ENCODE assay signal across 14 cellular contexts in the genomic region with DNA sequence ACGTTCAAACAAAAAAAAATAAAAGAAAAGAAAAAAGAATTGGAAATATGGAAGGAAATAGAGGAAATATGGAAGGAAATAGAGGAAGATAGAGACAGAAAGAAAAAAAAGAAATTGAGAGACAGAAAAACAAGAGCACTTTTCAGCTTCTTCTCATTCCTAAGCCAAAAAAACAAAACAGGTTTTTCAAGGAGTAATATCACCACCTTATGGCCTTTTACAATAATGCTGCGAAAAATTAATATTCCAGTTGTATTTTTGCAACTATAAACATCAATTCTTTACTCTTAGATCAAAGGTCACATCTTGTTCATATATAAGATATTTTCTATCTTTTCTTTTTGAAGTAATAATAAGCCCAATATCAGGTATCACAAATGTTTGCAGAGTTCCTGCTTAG.
DNase-seq lines count a peak whose midpoint lies in the region; ATAC-seq, FAIRE-seq and TF ChIP-seq lines count a peak whose summit lies in the region.
"Had no signal": no experiment of that assay in that cellular context is flagged by ENCODE, and none has a peak within 500 bp of the region (broad histone marks: within the 10 kb centered on the region; RNA-seq: fewer than 3 reads in every experiment).

No MANE protein-coding gene starts in this region.

- H3K4me1 ChIP-seq in MM.1S (ENCODE audit: low read length), result no peaks in the 10 kb centered on the region

- no peak overlapping the region for H3K27ac ChIP-seq in MM.1S (ENCODE audit: low read length)
- H3K27ac ChIP-seq in neural cell (ENCODE audit: low read length), result no peak overlapping the region
- H3K27ac ChIP-seq in substantia nigra (ENCODE audit: low read depth, low read length, poor library complexity, severe bottlenecking), result no peak overlapping the region

- no peak overlapping the region for H3K9ac ChIP-seq in MM.1S (ENCODE audit: low read length)
- no peak overlapping the region for H3K9ac ChIP-seq in neural cell (ENCODE audit: low read length)

- FAIRE-seq in bronchial epithelial cell (lab: Jason Lieb, UNC), result no peak

- H3K36me3 ChIP-seq in MM.1S (replicated peaks; ENCODE audit: insufficient read depth, low read length), result no peaks in the 10 kb centered on the region
- no peaks in the 10 kb centered on the region for H3K36me3 ChIP-seq in bronchial epithelial cell (ENCODE audit: control insufficient read depth, insufficient read depth, low read length)
- no peaks in the 10 kb centered on the region for H3K36me3 ChIP-seq in neural cell (ENCODE audit: insufficient read depth, low read length)

- H3F3A ChIP-seq in MM.1S (ENCODE audit: insufficient read depth, low read length) (no peaks in the 10 kb centered on the region), neural cell (ENCODE audit: insufficient read depth, low read length, poor library complexity, severe bottlenecking) (no peaks in the 10 kb centered on the region)

- no peaks in the 10 kb centered on the region for H3K27me3 ChIP-seq in MM.1S (replicated peaks; ENCODE audit: insufficient read depth, low read length)
- no peaks in the 10 kb centered on the region for H3K27me3 ChIP-seq in bronchial epithelial cell (ENCODE audit: control insufficient read depth, insufficient read depth, low read length)
- H3K27me3 ChIP-seq in neural cell (ENCODE audit: insufficient read depth, low read depth, low read length), result no peaks in the 10 kb centered on the region

- H3K4me2 ChIP-seq in MM.1S (ENCODE audit: low read depth, low read length), result no peak overlapping the region
- H3K4me2 ChIP-seq in neural cell (ENCODE audit: low read length), result no peak overlapping the region

- H3K9me2 ChIP-seq in MM.1S (replicated peaks; ENCODE audit: insufficient read depth, low read length) (no peaks in the 10 kb centered on the region), neural cell (ENCODE audit: insufficient read depth, low read length) (no peaks in the 10 kb centered on the region)

- ATAC-seq in HG03159 (IDR thresholded peaks at IDR 0.05; ENCODE audit: unreplicated experiment), result no peak
- ATAC-seq: esophagus mucosa; natural killer cell treated with Interleukin-12 subunit alpha and Interleukin-12 subunit beta and Interleukin-15 and Interleukin-18, amount 100 ng/mL, for 72 hours; stimulated activated effector memory CD8-positive, alpha-beta T cell treated with anti-CD3 and anti-CD28 coated beads, Interleukin-12 subunit alpha, Interleukin-12 subunit beta, amount 100 ng/mL, for 72 hours had no signal

- H3K79me2 ChIP-seq in MM.1S (ENCODE audit: low read length), result no peaks in the 10 kb centered on the region
- peaks cover 9% of the 10 kb centered on the region for H3K79me2 ChIP-seq in neural cell (replicated peaks; ENCODE audit: insufficient read depth, low read length)

- H4K20me1 ChIP-seq in MM.1S (ENCODE audit: insufficient read depth, low read length) (no peaks in the 10 kb centered on the region), neural cell (ENCODE audit: insufficient read depth) (no peaks in the 10 kb centered on the region)

- no peak overlapping the region for H2AFZ ChIP-seq in MM.1S (ENCODE audit: low read length)
- no peak overlapping the region for H2AFZ ChIP-seq in neural cell (ENCODE audit: low read depth, low read length)

- no peak overlapping the region for H3K4me3 ChIP-seq in MM.1S (ENCODE audit: low read length)
- no peak overlapping the region for H3K4me3 ChIP-seq in bronchial epithelial cell (ENCODE audit: low read depth, low read length)
- H3K4me3 ChIP-seq in neural cell (ENCODE audit: low read length), result no peak overlapping the region

- TF ChIP-seq RAD21 in neural cell (conservative IDR thresholded peaks at IDR 0.05), result peak; percentile 63

- no peak for TF ChIP-seq EP300 in neural cell (conservative IDR thresholded peaks at IDR 0.05; ENCODE audit: poor library complexity, severe bottlenecking)

- no peaks in the 10 kb centered on the region for H3K9me3 ChIP-seq in MM.1S (replicated peaks; ENCODE audit: insufficient read depth, low read length)
- H3K9me3 ChIP-seq in neural cell (ENCODE audit: low read length), result no peaks in the 10 kb centered on the region

- TF ChIP-seq CTCF in MM.1S (IDR thresholded peaks at IDR 0.05; ENCODE audit: low read length) (peak; percentile 32), bronchial epithelial cell (IDR thresholded peaks at IDR 0.05; ENCODE audit: insufficient read depth, low read length, severe bottlenecking) (peak; percentile 5), neural cell (IDR thresholded peaks at IDR 0.05; ENCODE audit: poor library complexity, severe bottlenecking) (peak; percentile 51)

- DNase-seq in EL, result peak; percentile 13
- DNase-seq in MM.1S, result peak; percentile 8
- peak; percentile 12 for DNase-seq in bronchial epithelial cell (ENCODE audit: low read depth)
- DNase-seq in substantia nigra (lab: John Stamatoyannopoulos, UW), result no peak
- DNase-seq in activated CD4-positive, alpha-beta T cell treated with anti-CD3 and anti-CD28 coated beads for 4 hours, result no peak
- DNase-seq in SIG-M5 treated with dmso at 0.1 percent for 504 hours (lab: John Stamatoyannopoulos, UW; ENCODE audit: unreplicated experiment), result no peak
- DNase-seq: activated T-cell treated with anti-CD3 and anti-CD28 coated beads, Interleukin-2, amount 50 U/mL, for 24 hours; NCI-H187 treated with DMSO at 0.1 percent for 48 hours; RPMI8226 had no signal

TF ChIP-seq in neural cell, 6 proteins besides CTCF, POLR2A, EP300 and RAD21:
- TF ChIP-seq SMC3 (conservative IDR thresholded peaks at IDR 0.05; ENCODE audit: poor library complexity) (peak; percentile 51), TAF1 (IDR thresholded peaks at IDR 0.05; ENCODE audit: low read depth) (no peak)

Comparison
In these comparisons a context has a peak if more than half of its experiments do, and no peak if none do; other contexts are left out.
1. DNase-seq: peak in EL (single experiment), MM.1S (single experiment) and bronchial epithelial cell (single experiment); none in substantia nigra (0 of 49), activated CD4-positive, alpha-beta T cell treated with anti-CD3 and anti-CD28 coated beads for 4 hours (0 of 2) and SIG-M5 treated with dmso at 0.1 percent for 504 hours (single experiment).
2. Peak in every context shown above with its lines, with median percentiles within 50 percentile points of each other: CTCF ChIP-seq.